In genomic region chr4:102809190-102809589, GRCh38 we compare ENCODE assay signal across 8 cellular contexts. TPM values are rescaled to one million over a fixed set of nuclear protein-coding genes. Genes with fewer than 3 reads are reported as not detected.
DNase-seq lines count a peak whose midpoint lies in the region; ATAC-seq and TF ChIP-seq lines count a peak whose summit lies in the region.

No MANE protein-coding gene starts in this region.

- H3K4me1 ChIP-seq in Loucy (ENCODE audit: insufficient read depth, low read length, poor library complexity, severe bottlenecking) (peaks cover 5% of the 10 kb centered on the region), left ventricle myocardium inferior (peaks cover 84% of the 10 kb centered on the region)

- H3K27me3 Mint-ChIP-seq in CD4-positive, alpha-beta T cell = no peaks in the 10 kb centered on the region

- ATAC-seq in CD4-positive, alpha-beta T cell (ENCODE audit: poor library complexity) = peak; percentile 81
- ATAC-seq in GM21423 (IDR thresholded peaks at IDR 0.05; ENCODE audit: unreplicated experiment) = peak; percentile 66

- no peaks in the 10 kb centered on the region for H3K9me2 ChIP-seq in Loucy (replicated peaks; ENCODE audit: low read depth, low read length)

- CTCF ChIA-PET in CD4-positive, alpha-beta T cell (lab: Charles Lee) = interaction anchor here (0.9 kb wide), 1 partner anchor 19 kb away, joined by 3 read pairs; no protein-coding TSS in a partner anchor

- H3F3A ChIP-seq in Loucy (ENCODE audit: low read depth) = no peaks in the 10 kb centered on the region

- no peaks in the 10 kb centered on the region for H3K9me3 Mint-ChIP-seq in CD4-positive, alpha-beta T cell

- H3K9me3 ChIP-seq in CD4-positive, alpha-beta T cell (ENCODE audit: control insufficient read depth, low read length) = no peaks in the 10 kb centered on the region
- no peaks in the 10 kb centered on the region for H3K9me3 ChIP-seq in Loucy (ENCODE audit: insufficient read depth, low read depth, low read length)
- H3K9me3 ChIP-seq in left ventricle myocardium inferior (replicated peaks) = no peaks in the 10 kb centered on the region

- H3K27ac Mint-ChIP-seq in CD4-positive, alpha-beta T cell = peak overlapping the region; percentile 54

- intact Hi-C loops in CD4-positive, alpha-beta T cell (cut with DNase I, micrococcal nuclease) = loop anchor here in 1 of 2 experiments (2.0 to 5.0 kb wide), 2 partner anchors 14 to 198 kb away; no protein-coding TSS in a partner anchor
- intact Hi-C loops in left ventricle myocardium inferior (cut with micrococcal nuclease) = no loop called here

- TF ChIP-seq CTCF in CD4-positive, alpha-beta T cell (IDR thresholded peaks at IDR 0.05) = no peak
- TF ChIP-seq CTCF in Loucy (conservative IDR thresholded peaks at IDR 0.05; ENCODE audit: low read length) (no peak), left ventricle myocardium inferior (IDR thresholded peaks at IDR 0.05; ENCODE audit: borderline replicate concordance) (no peak)

- H3K4me3 Mint-ChIP-seq in CD4-positive, alpha-beta T cell = peak overlapping the region; percentile 28

- peaks cover 100% of the 10 kb centered on the region for H4K20me1 ChIP-seq in Loucy (ENCODE audit: insufficient read depth, low read length, poor library complexity, severe bottlenecking)

- H3K27me3 ChIP-seq in CD4-positive, alpha-beta T cell (ENCODE audit: control insufficient read depth, insufficient read depth, low read length) = no peaks in the 10 kb centered on the region
- no peaks in the 10 kb centered on the region for H3K27me3 ChIP-seq in Loucy (ENCODE audit: insufficient read depth, low read length, poor library complexity, severe bottlenecking)
- no peaks in the 10 kb centered on the region for H3K27me3 ChIP-seq in left ventricle myocardium inferior (ENCODE audit: low read depth)

- H3K9ac ChIP-seq in Loucy (ENCODE audit: low read depth, low read length, poor library complexity, severe bottlenecking) = no peak overlapping the region

- H3K4me3 ChIP-seq in Loucy (ENCODE audit: low read length, poor library complexity, severe bottlenecking) = no peak overlapping the region
- H3K4me3 ChIP-seq in left ventricle myocardium inferior = no peak overlapping the region

- H2AFZ ChIP-seq in Loucy (ENCODE audit: low read length) = no peak overlapping the region

- POLR2A ChIA-PET in CD4-positive, alpha-beta T cell (lab: Charles Lee) = interaction anchor here (1.0 to 12.3 kb wide), 4 partner anchors 16 to 268 kb away, joined by 3 to 193 read pairs (median 6); partner anchors contain the start of genes CISD2, MANBA, SLC9B2 and UBE2D3

- peaks cover 89% of the 10 kb centered on the region for H3K4me1 Mint-ChIP-seq in CD4-positive, alpha-beta T cell (ENCODE audit: low read depth)

- peaks cover 98% of the 10 kb centered on the region for H3K79me2 ChIP-seq in Loucy (ENCODE audit: insufficient read depth, low read length)

- DNase-seq in CD4-positive, alpha-beta T cell = no peak
- DNase-seq in left ventricle myocardium inferior (no peak), NK-92 (lab: John Stamatoyannopoulos, UW; ENCODE audit: unreplicated experiment) (no peak), NCI-H82 treated with DMSO at 0.1 percent for 48 hours (lab: John Stamatoyannopoulos, UW; ENCODE audit: unreplicated experiment) (no peak), NCI-H146 treated with DMSO at 0.1 percent for 48 hours (lab: John Stamatoyannopoulos, UW; ENCODE audit: unreplicated experiment) (no peak), NCI-H128 (lab: John Stamatoyannopoulos, UW; ENCODE audit: unreplicated experiment) (no peak)

- no peak overlapping the region for H3K27ac ChIP-seq in CD4-positive, alpha-beta T cell (ENCODE audit: low read depth, low read length)
- H3K27ac ChIP-seq in left ventricle myocardium inferior (replicated peaks) = peak overlapping the region; percentile 52

- H3K4me2 ChIP-seq in Loucy (ENCODE audit: low read depth, low read length, poor library complexity, severe bottlenecking) = peak overlapping the region; percentile 19

- peaks cover 90% of the 10 kb centered on the region for H3K36me3 Mint-ChIP-seq in CD4-positive, alpha-beta T cell (ENCODE audit: low read depth)

- H3K36me3 ChIP-seq in Loucy (ENCODE audit: insufficient read depth, low read length) = peaks cover 98% of the 10 kb centered on the region
- H3K36me3 ChIP-seq in left ventricle myocardium inferior = peaks cover 32% of the 10 kb centered on the region

RNA-seq across cellular contexts. Expression of gene UBE2D3, which starts 18.2 kb away (rescaled TPM):
- 100 to 1,000 TPM; 659 to 719 TPM for total RNA-seq in CD4-positive, alpha-beta T cell
- 251 TPM for total RNA-seq in left ventricle myocardium inferior

RNA-seq across cellular contexts. Expression of gene MANBA, which starts 48.4 kb away (rescaled TPM):
- 10 to 100 TPM; 16.9 to 18.2 TPM for total RNA-seq in CD4-positive, alpha-beta T cell
- total RNA-seq in left ventricle myocardium inferior = 30.3 TPM

RNA-seq across cellular contexts. Expression of gene CISD2, which starts 59.6 kb away (rescaled TPM):
- 10 to 100 TPM; 12.8 to 13.7 TPM for total RNA-seq in CD4-positive, alpha-beta T cell
- total RNA-seq in left ventricle myocardium inferior = 17.1 TPM
